In genomic region chr7:151060416-151061234, GRCh38 we compare ENCODE assay signal across 9 cellular contexts. TPM values are rescaled to one million over a fixed set of nuclear protein-coding genes. Genes with fewer than 3 reads are reported as not detected.
A peak's percentile ranks its signal among the peaks of the same experiment; 100 is the strongest.
DNase-seq lines count a peak whose midpoint lies in the region; ATAC-seq, FAIRE-seq and TF ChIP-seq lines count a peak whose summit lies in the region.
"Had no signal": no experiment of that assay in that cellular context is flagged by ENCODE, and none has a peak within 500 bp of the region (broad histone marks: within the 10 kb centered on the region; RNA-seq: fewer than 3 reads in every experiment).

No MANE protein-coding gene starts in this region.

- H3K9me3 Mint-ChIP-seq in activated naive CD8-positive, alpha-beta T cell treated with anti-CD3 and anti-CD28 coated beads, Interleukin-2, amount 50 U/mL, for 24 hours = no peaks in the 10 kb centered on the region

- peak overlapping the region; percentile 67 for H3K27ac ChIP-seq in KOPT-K1 (ENCODE audit: low read depth, low read length, poor library complexity, severe bottlenecking)
- peak overlapping the region in 1 of 2 donors; percentile 8 for H3K27ac ChIP-seq in small intestine (ENCODE audit: low read depth in 1 of 2, low read length in 1 of 2)

- H3K4me3 Mint-ChIP-seq in activated naive CD8-positive, alpha-beta T cell treated with anti-CD3 and anti-CD28 coated beads, Interleukin-2, amount 50 U/mL, for 24 hours = peak overlapping the region; percentile 90

- ATAC-seq in activated naive CD8-positive, alpha-beta T cell treated with anti-CD3 and anti-CD28 coated beads, Interleukin-2, amount 50 U/mL, for 24 hours = no peak

- CTCF ChIA-PET in GM10248 (lab: Yijun Ruan, JAX) = interaction anchor here (0.8 to 2.5 kb wide), 7 partner anchors 14 to 50 kb away, joined by 3 to 7 read pairs (median 5); no protein-coding TSS in a partner anchor

- H3K27me3 Mint-ChIP-seq in activated naive CD8-positive, alpha-beta T cell treated with anti-CD3 and anti-CD28 coated beads, Interleukin-2, amount 50 U/mL, for 24 hours = no peaks in the 10 kb centered on the region

- H3K4me1 Mint-ChIP-seq in activated naive CD8-positive, alpha-beta T cell treated with anti-CD3 and anti-CD28 coated beads, Interleukin-2, amount 50 U/mL, for 24 hours = peaks cover 37% of the 10 kb centered on the region

- H3K9me3 ChIP-seq in KOPT-K1 (ENCODE audit: insufficient read depth, low read length, poor library complexity, severe bottlenecking) (no peaks in the 10 kb centered on the region), iPS-18c (ENCODE audit: control insufficient read depth, insufficient read depth, low read length) (peaks cover 2% of the 10 kb centered on the region), small intestine (ENCODE audit: control insufficient read depth, low read depth) (no peaks in the 10 kb centered on the region)

- DNase-seq in DMS 273 (lab: John Stamatoyannopoulos, UW; ENCODE audit: unreplicated experiment) (peak; percentile 72), DMS 273 treated with DMSO at 0.1 percent for 48 hours (lab: John Stamatoyannopoulos, UW) (no peak), small intestine (peak; percentile 38), GM10248 (ENCODE audit: extremely low spot score) (no peak), NCI-H446 treated with DMSO at 0.1 percent for 48 hours (lab: John Stamatoyannopoulos, UW) (no peak)
- peak; percentile 35 for DNase-seq in activated naive CD8-positive, alpha-beta T cell treated with anti-CD3 and anti-CD28 coated beads, Interleukin-2, amount 50 U/mL, for 24 hours

- no peak for FAIRE-seq in small intestine (lab: Jason Lieb, UNC)
- FAIRE-seq: A204.1 had no signal

- POLR2A ChIA-PET in GM10248 (lab: Yijun Ruan, JAX) = no interaction called here

- peaks cover 0 to 9% of the 10 kb centered on the region in 2 donors for H3K4me1 ChIP-seq in small intestine (ENCODE audit: control insufficient read depth in 2 of 2, insufficient read depth in 1 of 2, low read depth in 1 of 2, low read length in 1 of 2)

- H3K36me3 ChIP-seq in KOPT-K1 (ENCODE audit: insufficient read depth, low read length) (peaks cover 21% of the 10 kb centered on the region), small intestine (ENCODE audit: control insufficient read depth in 2 of 2, insufficient read depth in 2 of 2, low read length in 2 of 2) (peaks cover 0 to 13% of the 10 kb centered on the region in 2 donors)

- H3K27me3 ChIP-seq in small intestine (ENCODE audit: control insufficient read depth in 2 of 2, insufficient read depth in 2 of 2, low read length in 2 of 2) = no peaks in the 10 kb centered on the region

- no peak for TF ChIP-seq CTCF in GM10248 (IDR thresholded peaks at IDR 0.05; ENCODE audit: control extremely low read depth, extremely low read depth, low read depth, missing control alignments)

- peak overlapping the region; percentile 79 for H3K4me3 ChIP-seq in iPS-18c (ENCODE audit: insufficient read depth, low read depth, low read length)
- H3K4me3 ChIP-seq in small intestine (ENCODE audit: low read depth in 1 of 2, low read length in 2 of 2) = peak overlapping the region; percentile 73 to 80

- WGBS in small intestine, 3 donors = 10 to 14% (median 11%) methylated on average over 20 to 21 of the region's 21 CpGs

- H3K36me3 Mint-ChIP-seq in activated naive CD8-positive, alpha-beta T cell treated with anti-CD3 and anti-CD28 coated beads, Interleukin-2, amount 50 U/mL, for 24 hours (ENCODE audit: low read depth) = peaks cover 3% of the 10 kb centered on the region

- peak overlapping the region; percentile 35 for H3K27ac Mint-ChIP-seq in activated naive CD8-positive, alpha-beta T cell treated with anti-CD3 and anti-CD28 coated beads, Interleukin-2, amount 50 U/mL, for 24 hours

RNA-seq across cellular contexts. Expression of gene SLC4A2, which starts 1.2 kb away (rescaled TPM):
- 100 to 1,000 TPM in 2 of 3 donors, 10 to 100 TPM in 1; 91.5 to 132 (median 101) TPM for polyA plus RNA-seq in small intestine

RNA-seq across cellular contexts. Expression of gene CDK5, which starts 2.9 kb away (rescaled TPM):
- 10 to 100 TPM; 10.8 to 19.7 (median 12.9) TPM for polyA plus RNA-seq in small intestine

RNA-seq across cellular contexts. Expression of gene ASIC3, which starts 12.3 kb away (rescaled TPM):
- polyA plus RNA-seq in small intestine = 10 to 100 TPM in 1 of 3 donors, 1 to 10 TPM in 2; 2.8 to 10.7 (median 4.3) TPM

RNA-seq across cellular contexts. Expression of gene FASTK, which starts 20.0 kb away (rescaled TPM):
- 100 to 1,000 TPM; 114 to 248 (median 139) TPM for polyA plus RNA-seq in small intestine

RNA-seq across cellular contexts. Expression of gene TMUB1, which starts 22.7 kb away (rescaled TPM):
- 100 to 1,000 TPM in 1 of 3 donors, 10 to 100 TPM in 2; 66.4 to 144 (median 77.4) TPM for polyA plus RNA-seq in small intestine

Comparison
In these comparisons a context has a peak if more than half of its experiments do, and no peak if none do; other contexts are left out.
1. DNase-seq: peak in DMS 273 (single experiment), activated naive CD8-positive, alpha-beta T cell treated with anti-CD3 and anti-CD28 coated beads, Interleukin-2, amount 50 U/mL, for 24 hours (single experiment) and small intestine (single experiment); none in DMS 273 treated with DMSO at 0.1 percent for 48 hours (single experiment), GM10248 (single experiment) and NCI-H446 treated with DMSO at 0.1 percent for 48 hours (single experiment).